In genomic region chr12:54324617-54325441, GRCh38 we compare ENCODE assay signal across 8 cellular contexts. TPM values are rescaled to one million over a fixed set of nuclear protein-coding genes. Genes with fewer than 3 reads are reported as not detected.
DNase-seq lines count a peak whose midpoint lies in the region; ATAC-seq and TF ChIP-seq lines count a peak whose summit lies in the region.

TSS of gene COPZ1 (plus strand) at chr12:54325131. CDS start at chr12:54325164, 33 bp downstream.

- no peaks in the 10 kb centered on the region for H3K27me3 Mint-ChIP-seq in activated naive CD4-positive, alpha-beta T cell treated with anti-CD3 and anti-CD28 coated beads, Interleukin-2, amount 50 U/mL, for 24 hours

- H3K9me3 Mint-ChIP-seq in activated naive CD4-positive, alpha-beta T cell treated with anti-CD3 and anti-CD28 coated beads, Interleukin-2, amount 50 U/mL, for 24 hours, result no peaks in the 10 kb centered on the region

- peak within 1 kb of the TSS; percentile 100 for H3K4me3 Mint-ChIP-seq in activated naive CD4-positive, alpha-beta T cell treated with anti-CD3 and anti-CD28 coated beads, Interleukin-2, amount 50 U/mL, for 24 hours

- DNase-seq in NCI-H1092 (lab: John Stamatoyannopoulos, UW), result peak; percentile 100
- peak; percentile 98 for DNase-seq in glomerular endothelial cell (ENCODE audit: extremely low read depth, low read depth, low spot score)
- DNase-seq in occipital lobe (lab: John Stamatoyannopoulos, UW), result peak; percentile 95

- peaks cover 38% of the 10 kb centered on the region for H3K4me1 Mint-ChIP-seq in activated naive CD4-positive, alpha-beta T cell treated with anti-CD3 and anti-CD28 coated beads, Interleukin-2, amount 50 U/mL, for 24 hours

- TF ChIP-seq POLR2A in GM10847 (IDR thresholded peaks at IDR 0.05; ENCODE audit: extremely low read depth, insufficient read length), result peak; percentile 69

- peak within 1 kb of the TSS; percentile 96 for H3K27ac Mint-ChIP-seq in activated naive CD4-positive, alpha-beta T cell treated with anti-CD3 and anti-CD28 coated beads, Interleukin-2, amount 50 U/mL, for 24 hours

- peaks cover 6% of the 10 kb centered on the region for H3K36me3 Mint-ChIP-seq in activated naive CD4-positive, alpha-beta T cell treated with anti-CD3 and anti-CD28 coated beads, Interleukin-2, amount 50 U/mL, for 24 hours

- peak within 1 kb of the TSS; percentile 97 for H3K27ac ChIP-seq in temporal lobe (ENCODE audit: low read depth, low read length)

- ATAC-seq in HG02610 (IDR thresholded peaks at IDR 0.05; ENCODE audit: unreplicated experiment) (peak; percentile 97), SK-N-SH treated with all-trans-retinoic acid at 6 μM for 48 hours (peak; percentile 99)

TF ChIP-seq in SK-N-SH treated with all-trans-retinoic acid at 6 μM for 48 hours, 23 proteins besides CTCF, POLR2A, EP300 and RAD21:
- TF ChIP-seq TCF4 (CRISPR knock-in tag; IDR thresholded peaks at IDR 0.05; ENCODE audit: borderline replicate concordance) (peak; percentile 10; the same call in 1 of the 2 replicates), ZFP3 (CRISPR knock-in tag; IDR thresholded peaks at IDR 0.05) (no peak)
TF ChIP-seq in SK-N-SH treated with all-trans-retinoic acid at 6 μM for 48 hours: peak in this region for 1.

RNA-seq across cellular contexts. Expression of gene COPZ1, which starts in this region (rescaled TPM):
- 115 and 194 TPM in 2 replicates for total RNA-seq in glomerular endothelial cell
- 47.1 TPM for total RNA-seq in occipital lobe
- 52.6 TPM for total RNA-seq in temporal lobe

Comparison
In these comparisons a context has a peak if more than half of its experiments do, and no peak if none do; other contexts are left out.
1. Peak in every context shown above with its lines: DNase-seq, ATAC-seq and H3K27ac ChIP-seq.